ENCODE assay signal across 8 cellular contexts in the genomic region with DNA sequence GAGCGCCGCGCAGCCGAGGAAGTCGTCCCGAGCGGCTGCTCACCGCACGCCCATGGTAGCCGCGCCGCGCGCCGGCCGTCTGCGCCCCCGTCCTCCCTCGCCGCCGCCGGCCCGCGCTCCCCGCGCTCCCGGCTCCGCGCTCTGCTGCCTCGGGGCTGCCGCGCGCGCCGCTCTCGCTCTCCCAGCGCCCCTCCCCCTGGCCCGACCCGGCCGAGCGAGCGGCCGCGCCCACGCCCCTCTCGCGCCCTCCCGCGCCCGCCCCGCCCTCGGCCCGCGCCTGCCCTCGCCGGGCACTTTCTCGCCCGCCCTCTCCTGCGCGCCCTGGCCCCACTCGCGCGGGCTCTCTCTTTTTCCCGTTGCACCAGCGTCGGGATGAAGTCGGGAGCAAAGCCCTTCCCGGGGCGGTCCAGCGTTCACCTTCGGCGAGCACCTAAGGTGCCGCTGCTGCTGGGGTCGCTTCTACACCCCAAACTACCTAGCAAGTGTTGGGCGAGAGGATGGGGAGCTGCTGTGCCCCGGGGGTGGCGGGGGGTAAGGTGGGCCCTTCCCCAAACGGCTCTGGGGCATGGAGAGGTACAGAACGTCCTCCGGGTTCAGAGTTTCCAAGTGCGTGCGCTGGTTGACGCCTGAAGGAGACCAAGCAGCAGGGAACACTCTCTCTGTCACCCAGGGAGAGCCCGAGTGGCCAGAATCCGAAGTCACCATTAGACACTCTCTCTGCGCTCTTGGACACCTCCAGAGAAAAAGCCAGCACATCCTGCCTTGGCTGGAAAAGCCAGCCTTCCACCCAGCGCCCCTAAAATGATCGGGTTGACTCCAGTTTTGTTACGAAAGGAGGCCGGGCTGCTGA. TPM values are rescaled to one million over a fixed set of nuclear protein-coding genes. Genes with fewer than 3 reads are reported as not detected.
DNase-seq lines count a peak whose midpoint lies in the region; ATAC-seq and TF ChIP-seq lines count a peak whose summit lies in the region.

A gene (minus strand): TSS at position 146 of the 850 bp plus-strand sequence. CDS start 187 bp downstream, outside the sequence.

- H3K4me1 Mint-ChIP-seq in MCF 10A (ENCODE audit: insufficient read depth, unreplicated experiment), result no peaks in the 10 kb centered on the region

- TF ChIP-seq CTCF in MCF 10A (IDR thresholded peaks at IDR 0.05; ENCODE audit: unreplicated experiment), result no peak
- no peak for TF ChIP-seq CTCF in subcutaneous adipose tissue (IDR thresholded peaks at IDR 0.05; ENCODE audit: low read depth)

- H3K27me3 Mint-ChIP-seq in MCF 10A (ENCODE audit: insufficient read depth, unreplicated experiment), result peaks cover 19% of the 10 kb centered on the region

- in situ Hi-C loops in KBM-7 (cut with MboI; ENCODE audit: low pct_unique_long_range_greater_than_20kb, low sequenced_read_pairs), result no loop called here

- no peak within 1 kb of the TSS for H3K27ac Mint-ChIP-seq in MCF 10A (ENCODE audit: low read depth, unreplicated experiment)

- DNase-seq in DMS 273 (lab: John Stamatoyannopoulos, UW; ENCODE audit: unreplicated experiment) (peak; percentile 68), DMS 273 treated with DMSO at 0.1 percent for 48 hours (lab: John Stamatoyannopoulos, UW) (no peak), MCF 10A (ENCODE audit: unreplicated experiment) (no peak), kidney tubule cell (ENCODE audit: low spot score) (peak; percentile 13), KBM-7 (no peak), NCI-H187 treated with DMSO at 0.1 percent for 48 hours (lab: John Stamatoyannopoulos, UW) (no peak)

- H3K9me3 Mint-ChIP-seq in MCF 10A (ENCODE audit: unreplicated experiment), result peaks cover 13% of the 10 kb centered on the region

- POLR2A ChIA-PET in MCF 10A (lab: Yijun Ruan, JAX), result no interaction called here

- intact Hi-C loops in MCF 10A (cut with micrococcal nuclease), result no loop called here

- CTCF ChIA-PET in MCF 10A (lab: Yijun Ruan, JAX), result no interaction called here

- no TSS peak for BruUV-seq in MCF 10A (replicated peaks; lab: Mats Ljungman, UMichigan)

- no peaks in the 10 kb centered on the region for H3K36me3 Mint-ChIP-seq in MCF 10A (ENCODE audit: insufficient read depth, unreplicated experiment)

- no peak for ATAC-seq in GM19324 (IDR thresholded peaks at IDR 0.05; ENCODE audit: low FRiP score, unreplicated experiment)

- peak within 1 kb of the TSS; percentile 19 for H3K4me3 Mint-ChIP-seq in MCF 10A (ENCODE audit: unreplicated experiment)

RNA-seq across cellular contexts. Expression of the gene that starts here (rescaled TPM):
- total RNA-seq in MCF 10A (2022) (0.05 TPM in 1 of 2 replicates, not detected in the other), subcutaneous adipose tissue (10 to 100 TPM; 20.9 to 75.1 (median 50.4) TPM)

Comparison
In these comparisons a context has a peak if more than half of its experiments do, and no peak if none do; other contexts are left out.
1. RNA of the gene that starts here (total RNA-seq): 20.9 to 75.1 TPM in subcutaneous adipose tissue; 0.05 TPM in MCF 10A; every median in the first group is over 10 times any median in the second.
2. DNase-seq: peak in DMS 273 (single experiment) and kidney tubule cell (single experiment); none in DMS 273 treated with DMSO at 0.1 percent for 48 hours (single experiment), MCF 10A (single experiment), KBM-7 (single experiment) and NCI-H187 treated with DMSO at 0.1 percent for 48 hours (single experiment).